8 cellular contexts compared by ENCODE assay signal in genomic region chr2:175111200-175111657, GRCh38. TPM values are rescaled to one million over a fixed set of nuclear protein-coding genes. Genes with fewer than 3 reads are reported as not detected.
DNase-seq lines count a peak whose midpoint lies in the region; ATAC-seq, FAIRE-seq and TF ChIP-seq lines count a peak whose summit lies in the region.

No MANE protein-coding gene starts in this region.

- peak in 2 of 3 donors; percentile 58 to 70 for DNase-seq in CD4-positive, CD25-positive, alpha-beta regulatory T cell
- DNase-seq in SW480 (ENCODE audit: low spot score) (peak; percentile 33), fibroblast of mammary gland (ENCODE audit: low read depth) (peak; percentile 66), pancreas (no peak), NCI-H1048 (lab: John Stamatoyannopoulos, UW) (no peak)

- H2AFZ ChIP-seq in KMS-11 (ENCODE audit: low read depth), result no peak overlapping the region

- H3K27me3 ChIP-seq in CD4-positive, CD25-positive, alpha-beta regulatory T cell (ENCODE audit: control insufficient read depth, insufficient read depth, low read length), result no peaks in the 10 kb centered on the region
- H3K27me3 ChIP-seq in KMS-11 (ENCODE audit: insufficient read depth, low read depth), result no peaks in the 10 kb centered on the region
- no peaks in the 10 kb centered on the region for H3K27me3 ChIP-seq in pancreas

- FAIRE-seq in pancreas (lab: Jason Lieb, UNC), result peak; percentile 94

- peak overlapping the region; percentile 52 to 77 (median 65) for H3K27ac Mint-ChIP-seq in CD4-positive, CD25-positive, alpha-beta regulatory T cell

- H3K4me1 Mint-ChIP-seq in CD4-positive, CD25-positive, alpha-beta regulatory T cell, result peaks cover 4 to 15% (median 7%) of the 10 kb centered on the region in 4 donors

- H3K36me3 Mint-ChIP-seq in CD4-positive, CD25-positive, alpha-beta regulatory T cell, result peaks cover 43% of the 10 kb centered on the region

- ATAC-seq in CD4-positive, CD25-positive, alpha-beta regulatory T cell (ENCODE audit: low read depth in 2 of 2), result no peak
- ATAC-seq in GM18870 (IDR thresholded peaks at IDR 0.05; ENCODE audit: unreplicated experiment) (peak; percentile 65), pancreas (peak in 3 of 4 donors; percentile 71 to 75 (median 74)), GM21367 (IDR thresholded peaks at IDR 0.05; ENCODE audit: unreplicated experiment) (no peak)

- H3K36me3 ChIP-seq in CD4-positive, CD25-positive, alpha-beta regulatory T cell (ENCODE audit: control insufficient read depth, insufficient read depth, low read length), result peaks cover 61% of the 10 kb centered on the region
- H3K36me3 ChIP-seq in KMS-11 (ENCODE audit: insufficient read depth), result no peaks in the 10 kb centered on the region; the same call in 1 of the 2 replicates
- peaks cover 0 to 39% (median 0%) of the 10 kb centered on the region in 3 donors for H3K36me3 ChIP-seq in pancreas

- WGBS in pancreas, 2 donors, result 74 to 76% methylated on average over 3 of the region's 3 CpGs

- H3K27ac ChIP-seq in CD4-positive, CD25-positive, alpha-beta regulatory T cell (ENCODE audit: insufficient read depth, low read length, poor library complexity, severe bottlenecking), result peak overlapping the region; percentile 5
- no peak overlapping the region for H3K27ac ChIP-seq in KMS-11
- no peak overlapping the region for H3K27ac ChIP-seq in pancreas

- H3K9ac ChIP-seq in KMS-11, result no peak overlapping the region

- no peak overlapping the region for H3K4me3 Mint-ChIP-seq in CD4-positive, CD25-positive, alpha-beta regulatory T cell

- TF ChIP-seq CTCF in KMS-11 (conservative IDR thresholded peaks at IDR 0.05; ENCODE audit: low read depth, low read length), result peak; percentile 87
- TF ChIP-seq CTCF in fibroblast of mammary gland (conservative IDR thresholded peaks at IDR 0.05; ENCODE audit: control insufficient read depth, insufficient read depth, low read depth, low read length), result peak; percentile 67
- TF ChIP-seq CTCF in pancreas (IDR thresholded peaks at IDR 0.05), result peak; percentile 21 to 71 (median 56)

- no peak overlapping the region for H3K4me3 ChIP-seq in CD4-positive, CD25-positive, alpha-beta regulatory T cell (ENCODE audit: low read depth, low read length)
- H3K4me3 ChIP-seq in KMS-11 (IDR thresholded peaks at IDR 0.05; ENCODE audit: insufficient read depth, low read depth, low read length), result no peak overlapping the region
- H3K4me3 ChIP-seq in fibroblast of mammary gland (ENCODE audit: control insufficient read depth, low read depth, low read length), result no peak overlapping the region
- no peak overlapping the region for H3K4me3 ChIP-seq in pancreas

- H3K9me3 Mint-ChIP-seq in CD4-positive, CD25-positive, alpha-beta regulatory T cell, result peaks cover 0 to 2% (median 0%) of the 10 kb centered on the region in 7 donors

- no peaks in the 10 kb centered on the region for H3K9me3 ChIP-seq in CD4-positive, CD25-positive, alpha-beta regulatory T cell (ENCODE audit: control insufficient read depth in 2 of 2, low read length in 2 of 2)
- H3K9me3 ChIP-seq in pancreas, result no peaks in the 10 kb centered on the region

- no peaks in the 10 kb centered on the region for H3K79me2 ChIP-seq in KMS-11 (ENCODE audit: insufficient read depth, low read depth)

- no peaks in the 10 kb centered on the region for H3K4me1 ChIP-seq in CD4-positive, CD25-positive, alpha-beta regulatory T cell (ENCODE audit: control insufficient read depth, insufficient read depth, low read length, poor library complexity, severe bottlenecking)
- peaks cover 14% of the 10 kb centered on the region for H3K4me1 ChIP-seq in KMS-11 (ENCODE audit: low read depth, poor library complexity, severe bottlenecking)
- H3K4me1 ChIP-seq in pancreas, result no peaks in the 10 kb centered on the region

- no peak overlapping the region for H3K4me2 ChIP-seq in KMS-11

- no peaks in the 10 kb centered on the region for H4K20me1 ChIP-seq in KMS-11 (ENCODE audit: insufficient read depth)

- intact Hi-C loops in pancreas (cut with DNase I), result no loop called here

- H3K27me3 Mint-ChIP-seq in CD4-positive, CD25-positive, alpha-beta regulatory T cell, result no peaks in the 10 kb centered on the region

RNA-seq across cellular contexts. Expression of gene ATF2, which starts 56.8 kb away (rescaled TPM):
- total RNA-seq in CD4-positive, CD25-positive, alpha-beta regulatory T cell, result 62.6 TPM
- 10 to 100 TPM; 22.3 to 49.9 (median 38.2) TPM for polyA plus RNA-seq in CD4-positive, CD25-positive, alpha-beta regulatory T cell
- total RNA-seq in pancreas, result 10 to 100 TPM; 18.0 to 36.1 (median 24.7) TPM
- 10 to 100 TPM in 1 of 2 donors, 1 to 10 TPM in 1; 7.9 to 14.0 TPM for polyA plus RNA-seq in pancreas

Comparison
In these comparisons a context has a peak if more than half of its experiments do, and no peak if none do; other contexts are left out.
1. ATAC-seq: peak in GM18870 (single experiment) and pancreas (3 of 4); none in CD4-positive, CD25-positive, alpha-beta regulatory T cell (0 of 2) and GM21367 (single experiment).
2. DNase-seq: peak in CD4-positive, CD25-positive, alpha-beta regulatory T cell (2 of 3), SW480 (single experiment) and fibroblast of mammary gland (single experiment); none in pancreas (0 of 6) and NCI-H1048 (single experiment).
3. Peak in every context shown above with its lines, with median percentiles within 50 percentile points of each other: CTCF ChIP-seq.